ENCODE assay signal across 9 cellular contexts in genomic region chr22:22111267-22111751, GRCh38.
DNase-seq lines count a peak whose midpoint lies in the region; ATAC-seq and TF ChIP-seq lines count a peak whose summit lies in the region.
"Had no signal": no experiment of that assay in that cellular context is flagged by ENCODE, and none has a peak within 500 bp of the region (broad histone marks: within the 10 kb centered on the region; RNA-seq: fewer than 3 reads in every experiment).

No MANE protein-coding gene starts in this region.

- H3K4me1 Mint-ChIP-seq in central memory CD8-positive, alpha-beta T cell, result peaks cover 14% of the 10 kb centered on the region
- peaks cover 17% of the 10 kb centered on the region for H3K4me1 Mint-ChIP-seq in stimulated activated effector memory CD8-positive, alpha-beta T cell treated with anti-CD3 and anti-CD28 coated beads, Interleukin-12 subunit alpha, Interleukin-12 subunit beta, amount 100 ng/mL, for 72 hours

- H3K36me3 ChIP-seq in HAP-1 (replicated peaks), result no peaks in the 10 kb centered on the region

- ATAC-seq in GM21423 (IDR thresholded peaks at IDR 0.05; ENCODE audit: unreplicated experiment), result peak; percentile 66
- ATAC-seq in central memory CD8-positive, alpha-beta T cell (replicated peaks; ENCODE audit: extremely low read depth, poor library complexity, severe bottlenecking), result peak; percentile 66
- ATAC-seq in stimulated activated effector memory CD8-positive, alpha-beta T cell treated with anti-CD3 and anti-CD28 coated beads, Interleukin-12 subunit alpha, Interleukin-12 subunit beta, amount 100 ng/mL, for 72 hours, result peak; percentile 95

- no peaks in the 10 kb centered on the region for H3K9me3 Mint-ChIP-seq in central memory CD8-positive, alpha-beta T cell
- H3K9me3 Mint-ChIP-seq in stimulated activated effector memory CD8-positive, alpha-beta T cell treated with anti-CD3 and anti-CD28 coated beads, Interleukin-12 subunit alpha, Interleukin-12 subunit beta, amount 100 ng/mL, for 72 hours, result no peaks in the 10 kb centered on the region
- H3K9me3 Mint-ChIP-seq: naive thymus-derived CD8-positive, alpha-beta T cell had no signal

- H3K27me3 ChIP-seq in HL-60 (ENCODE audit: insufficient read depth, poor library complexity, severe bottlenecking) (no peaks in the 10 kb centered on the region), HAP-1 (ENCODE audit: low read depth) (peaks cover 4% of the 10 kb centered on the region; the same call in 1 of the 2 replicates)

- H3K4me3 ChIP-seq in HL-60 (replicated peaks; ENCODE audit: insufficient read depth, low read length) (no peak overlapping the region), HAP-1 (no peak overlapping the region)

- no peaks in the 10 kb centered on the region for H3K4me1 ChIP-seq in HAP-1

- no peaks in the 10 kb centered on the region for H3K9me3 ChIP-seq in HAP-1

- no peaks in the 10 kb centered on the region for H3K27me3 Mint-ChIP-seq in central memory CD8-positive, alpha-beta T cell
- H3K27me3 Mint-ChIP-seq: naive thymus-derived CD8-positive, alpha-beta T cell had no signal

- in situ Hi-C loops in HAP-1 (cut with MboI; ENCODE audit: low sequenced_read_pairs), result no loop called here

- 0 out of 2 replicates have a peak overlapping the region, but pooled peaks have one; percentile 14 for H3K27ac ChIP-seq in HL-60 (replicated peaks)

- H3K4me3 Mint-ChIP-seq in central memory CD8-positive, alpha-beta T cell, result no peak overlapping the region
- H3K4me3 Mint-ChIP-seq in stimulated activated effector memory CD8-positive, alpha-beta T cell treated with anti-CD3 and anti-CD28 coated beads, Interleukin-12 subunit alpha, Interleukin-12 subunit beta, amount 100 ng/mL, for 72 hours, result peak overlapping the region; percentile 11

- H3K27ac Mint-ChIP-seq in central memory CD8-positive, alpha-beta T cell (ENCODE audit: low read depth), result peak overlapping the region; percentile 0
- H3K27ac Mint-ChIP-seq in stimulated activated effector memory CD8-positive, alpha-beta T cell treated with anti-CD3 and anti-CD28 coated beads, Interleukin-12 subunit alpha, Interleukin-12 subunit beta, amount 100 ng/mL, for 72 hours, result peak overlapping the region; percentile 67

- TF ChIP-seq CTCF in HL-60 (IDR thresholded peaks at IDR 0.05; ENCODE audit: insufficient read depth, low read length), result no peak

- DNase-seq in GM04504 (ENCODE audit: low read depth), result peak; percentile 31
- no peak for DNase-seq in HL-60 (ENCODE audit: low read depth in 1 of 2, low spot score in 1 of 2)
- DNase-seq in central memory CD8-positive, alpha-beta T cell (ENCODE audit: low spot score in 2 of 2), result no peak
- DNase-seq in stimulated activated effector memory CD8-positive, alpha-beta T cell treated with anti-CD3 and anti-CD28 coated beads, Interleukin-12 subunit alpha, Interleukin-12 subunit beta, amount 100 ng/mL, for 72 hours (ENCODE audit: low spot score in 2 of 2), result peak; percentile 36 to 80
- no peak for DNase-seq in hippocampal formation (lab: John Stamatoyannopoulos, UW)
- DNase-seq in HAP-1 (ENCODE audit: low spot score in 2 of 2), result no peak
- no peak for DNase-seq in NCI-H1092 treated with DMSO at 0.1 percent for 48 hours (lab: John Stamatoyannopoulos, UW)

- H3K36me3 Mint-ChIP-seq in central memory CD8-positive, alpha-beta T cell (ENCODE audit: insufficient read depth), result no peaks in the 10 kb centered on the region
- no peaks in the 10 kb centered on the region for H3K36me3 Mint-ChIP-seq in stimulated activated effector memory CD8-positive, alpha-beta T cell treated with anti-CD3 and anti-CD28 coated beads, Interleukin-12 subunit alpha, Interleukin-12 subunit beta, amount 100 ng/mL, for 72 hours
- H3K36me3 Mint-ChIP-seq: naive thymus-derived CD8-positive, alpha-beta T cell had no signal

Comparison
In these comparisons a context has a peak if more than half of its experiments do, and no peak if none do; other contexts are left out.
1. DNase-seq: peak in GM04504 (single experiment) and stimulated activated effector memory CD8-positive, alpha-beta T cell treated with anti-CD3 and anti-CD28 coated beads, Interleukin-12 subunit alpha, Interleukin-12 subunit beta, amount 100 ng/mL, for 72 hours (2 of 2); none in HL-60 (0 of 2), central memory CD8-positive, alpha-beta T cell (0 of 2), hippocampal formation (0 of 2), HAP-1 (0 of 2) and NCI-H1092 treated with DMSO at 0.1 percent for 48 hours (single experiment).
2. Peak in every context shown above with its lines, with median percentiles within 50 percentile points of each other: ATAC-seq.